ENCODE assay signal across 8 cellular contexts in genomic region chr10:58064714-58065528, GRCh38.
DNase-seq lines count a peak whose midpoint lies in the region; ATAC-seq and TF ChIP-seq lines count a peak whose summit lies in the region.

No MANE protein-coding gene starts in this region.

- H3K27ac ChIP-seq in mesendoderm (ENCODE audit: low read depth, low read length), result no peak overlapping the region

- H2AK5ac ChIP-seq in mesendoderm (ENCODE audit: low read length), result no peak overlapping the region

- H3K4me3 ChIP-seq in H7 (ENCODE audit: insufficient read depth, low read depth, low read length) (no peak overlapping the region), choroid plexus epithelial cell (ENCODE audit: low read depth, low read length) (no peak overlapping the region), mesendoderm (ENCODE audit: low read length) (no peak overlapping the region)

- WGBS in mesendoderm (ENCODE audit: extremely low coverage, insufficient coverage, low lambda C conversion rate), result no CpG with 5 or more reads among the region's 4 CpGs

- DNase-seq in NCI-H1436 (lab: John Stamatoyannopoulos, UW), result peak; percentile 34
- DNase-seq in NCI-H1436 treated with DMSO at 0.1 percent for 48 hours (lab: John Stamatoyannopoulos, UW), result no peak
- DNase-seq in H7, result peak; percentile 25
- peak; percentile 36 for DNase-seq in NCI-H774 (lab: John Stamatoyannopoulos, UW)
- DNase-seq in choroid plexus epithelial cell (ENCODE audit: low read depth), result peak; percentile 82
- peak; percentile 71 for DNase-seq in mesendoderm
- no peak for DNase-seq in NCI-H226

- H3K4ac ChIP-seq in mesendoderm (ENCODE audit: low read depth, low read length), result no peak overlapping the region

- ATAC-seq in GM18870 (IDR thresholded peaks at IDR 0.05; ENCODE audit: unreplicated experiment), result no peak

- H2BK15ac ChIP-seq in mesendoderm (replicated peaks; ENCODE audit: low read depth), result no peak overlapping the region

- no peaks in the 10 kb centered on the region for H3K79me1 ChIP-seq in mesendoderm (ENCODE audit: low read length)

- no peak overlapping the region for H4K8ac ChIP-seq in mesendoderm (ENCODE audit: low read depth, low read length)

- H3K79me2 ChIP-seq in mesendoderm (ENCODE audit: control insufficient read depth, insufficient read depth, low read length), result no peaks in the 10 kb centered on the region

- no peak overlapping the region for H3K9ac ChIP-seq in mesendoderm (ENCODE audit: low read length)

- no peak overlapping the region for H3K18ac ChIP-seq in mesendoderm (ENCODE audit: low read length)

- no peak overlapping the region for H2BK120ac ChIP-seq in mesendoderm (ENCODE audit: low read depth, low read length)

- H4K5ac ChIP-seq in mesendoderm (ENCODE audit: low read length), result no peak overlapping the region

- no peak overlapping the region for H3K23ac ChIP-seq in mesendoderm (ENCODE audit: low read length)

- peak; percentile 86 for TF ChIP-seq CTCF in choroid plexus epithelial cell (conservative IDR thresholded peaks at IDR 0.05; ENCODE audit: low read depth, low read length)

- peak overlapping the region; percentile 77 for H3K56ac ChIP-seq in mesendoderm (ENCODE audit: low read length)

- H3K36me3 ChIP-seq in H7 (replicated peaks; ENCODE audit: control insufficient read depth, insufficient read depth, low read length), result no peaks in the 10 kb centered on the region
- H3K36me3 ChIP-seq in mesendoderm (ENCODE audit: control insufficient read depth, insufficient read depth, low read length), result no peaks in the 10 kb centered on the region

- no peak overlapping the region for H3K4me2 ChIP-seq in mesendoderm (ENCODE audit: low read length)

- H2BK5ac ChIP-seq in mesendoderm (ENCODE audit: low read length), result peak overlapping the region; percentile 76

- H3K27me3 ChIP-seq in H7 (ENCODE audit: control insufficient read depth, insufficient read depth, low read length) (no peaks in the 10 kb centered on the region), mesendoderm (ENCODE audit: insufficient read depth, low read length, poor library complexity) (no peaks in the 10 kb centered on the region)

- peaks cover 3% of the 10 kb centered on the region for H3K4me1 ChIP-seq in mesendoderm (ENCODE audit: control insufficient read depth, low read depth, low read length)

Comparison
In these comparisons a context has a peak if more than half of its experiments do, and no peak if none do; other contexts are left out.
1. DNase-seq: peak in NCI-H1436 (single experiment), H7 (single experiment), NCI-H774 (single experiment), choroid plexus epithelial cell (single experiment) and mesendoderm (single experiment); none in NCI-H1436 treated with DMSO at 0.1 percent for 48 hours (single experiment) and NCI-H226 (single experiment).